In the genomic region with DNA sequence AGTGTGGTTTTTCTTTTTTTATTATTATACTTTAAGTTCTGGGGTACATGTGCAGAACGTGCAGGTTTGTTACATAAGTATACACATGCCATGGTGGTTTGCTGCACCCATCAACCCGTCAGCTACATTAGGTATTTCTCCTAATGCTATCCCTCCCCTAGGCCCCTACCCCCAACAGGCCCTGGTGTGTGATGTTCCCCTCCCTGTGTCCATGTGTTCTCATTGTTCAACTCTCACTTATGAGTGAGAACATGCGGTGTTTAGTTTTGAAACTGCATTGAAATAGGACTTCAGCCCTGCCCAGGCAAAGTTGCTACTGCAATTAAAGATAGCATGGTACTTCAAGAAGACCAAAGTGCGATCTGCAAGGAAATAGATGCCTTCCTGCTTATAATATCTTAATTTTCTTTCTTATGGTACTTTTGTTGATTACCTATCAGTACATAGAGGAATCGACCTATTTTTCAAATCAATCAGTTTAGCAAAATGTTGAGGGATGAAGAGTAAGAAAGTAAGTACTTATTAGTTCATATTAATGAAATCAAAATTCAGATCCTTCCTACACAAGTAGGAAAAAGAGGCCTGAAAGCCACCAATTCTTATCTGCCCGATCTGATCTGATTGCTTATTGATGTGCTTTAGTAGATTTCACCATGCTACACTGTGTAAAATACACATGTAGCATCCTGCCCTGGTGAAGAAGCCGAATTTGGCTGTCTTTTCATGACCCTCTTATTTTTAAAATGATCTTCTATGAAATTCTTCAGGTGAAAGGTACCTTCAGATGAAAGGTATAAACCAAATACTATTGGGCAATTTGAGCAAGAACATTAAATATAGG, we compare ENCODE assay signal across 9 cellular contexts. TPM values are rescaled to one million over a fixed set of nuclear protein-coding genes. Genes with fewer than 3 reads are reported as not detected.
DNase-seq lines count a peak whose midpoint lies in the region; ATAC-seq and TF ChIP-seq lines count a peak whose summit lies in the region.
"Had no signal": no experiment of that assay in that cellular context is flagged by ENCODE, and none has a peak within 500 bp of the region (broad histone marks: within the 10 kb centered on the region; RNA-seq: fewer than 3 reads in every experiment).

No MANE protein-coding gene starts in this region.

- WGBS in esophagus muscularis mucosa: 64% methylated on average over 7 of the region's 7 CpGs

- H3K9me2 ChIP-seq in DOHH2 (replicated peaks; ENCODE audit: control insufficient read depth, low read length): no peaks in the 10 kb centered on the region
- H3K9me2 ChIP-seq in PC-9 (ENCODE audit: insufficient read depth): no peaks in the 10 kb centered on the region

- DNase-seq in PC-9 (no peak), esophagus muscularis mucosa (ENCODE audit: extremely low spot score) (no peak), progenitor cell of endocrine pancreas (ENCODE audit: low spot score, unreplicated experiment) (no peak), COLO829 (ENCODE audit: low spot score) (no peak), HuH-7.5 (ENCODE audit: low spot score) (no peak), sciatic nerve (ENCODE audit: low spot score) (no peak)

- H4K20me1 ChIP-seq in DOHH2 (ENCODE audit: control insufficient read depth, insufficient read depth, low read depth, low read length) (peaks cover 5% of the 10 kb centered on the region; the same call in 1 of the 2 replicates), PC-9 (ENCODE audit: insufficient read depth) (peaks cover 6% of the 10 kb centered on the region; the same call in 1 of the 2 replicates)

- intact Hi-C loops in PC-9 (cut with micrococcal nuclease; ENCODE audit: unreplicated experiment): no loop called here
- intact Hi-C loops in esophagus muscularis mucosa (cut with DNase I): loop anchor here (10.0 kb wide), 1 partner anchor 371 kb away; the partner anchor contains the start of gene CDK17
- intact Hi-C loops in sciatic nerve (cut with DNase I): no loop called here

- no peak for TF ChIP-seq EP300 in esophagus muscularis mucosa (IDR thresholded peaks at IDR 0.05)

- H3K4me1 ChIP-seq in DOHH2 (ENCODE audit: control insufficient read depth, low read length) (peaks cover 51% of the 10 kb centered on the region), PC-9 (replicated peaks; ENCODE audit: insufficient read depth) (peaks cover 32% of the 10 kb centered on the region), esophagus muscularis mucosa (peaks cover 13 to 34% (median 31%) of the 10 kb centered on the region in 4 donors)

- H3K27ac ChIP-seq in DOHH2 (ENCODE audit: low read depth, low read length) (no peak overlapping the region), PC-9 (peak overlapping the region; percentile 77), esophagus muscularis mucosa (replicated peaks in 1 of 4) (peak overlapping the region; percentile 79 to 94 (median 90))

- no peak overlapping the region for H2AFZ ChIP-seq in PC-9

- H3K4me2 ChIP-seq in DOHH2 (ENCODE audit: low read length) (peak overlapping the region; percentile 95), PC-9 (peak overlapping the region; percentile 94)

- H3F3A ChIP-seq in DOHH2 (ENCODE audit: control insufficient read depth, insufficient read depth) (no peaks in the 10 kb centered on the region; the same call in 1 of the 2 replicates), PC-9 (ENCODE audit: insufficient read depth, low read depth) (peaks cover 3% of the 10 kb centered on the region; the same call in 1 of the 2 replicates)

- H3K36me3 Mint-ChIP-seq in progenitor cell of endocrine pancreas (ENCODE audit: insufficient read depth): no peaks in the 10 kb centered on the region

- CTCF ChIA-PET in PC-9 (lab: Charles Lee): interaction anchor here (0.5 to 0.6 kb wide), 2 partner anchors 9 to 1029 kb away, joined by 3 to 13 read pairs; no protein-coding TSS in a partner anchor

- H3K27me3 ChIP-seq in DOHH2 (ENCODE audit: control insufficient read depth, low read length): no peaks in the 10 kb centered on the region
- no peaks in the 10 kb centered on the region for H3K27me3 ChIP-seq in PC-9 (ENCODE audit: insufficient read depth, low read depth)
- H3K27me3 ChIP-seq in esophagus muscularis mucosa: no peaks in the 10 kb centered on the region

- H3K36me3 ChIP-seq in DOHH2 (ENCODE audit: control insufficient read depth, low read length): peaks cover 17% of the 10 kb centered on the region
- no peaks in the 10 kb centered on the region for H3K36me3 ChIP-seq in PC-9 (ENCODE audit: low read depth)
- H3K36me3 ChIP-seq in esophagus muscularis mucosa: no peaks in the 10 kb centered on the region

- POLR2A ChIA-PET in PC-9 (lab: Charles Lee; ENCODE audit: unreplicated experiment): no interaction called here

- no peaks in the 10 kb centered on the region for H3K27me3 Mint-ChIP-seq in progenitor cell of endocrine pancreas

- H3K4me1 Mint-ChIP-seq in progenitor cell of endocrine pancreas (ENCODE audit: low read depth): peaks cover 3% of the 10 kb centered on the region

- H3K4me3 Mint-ChIP-seq in progenitor cell of endocrine pancreas (ENCODE audit: low read depth): peak overlapping the region; percentile 46

- ATAC-seq in HG02970 (IDR thresholded peaks at IDR 0.05; ENCODE audit: low FRiP score, unreplicated experiment): no peak
- no peak for ATAC-seq in sciatic nerve

- TF ChIP-seq CTCF in DOHH2 (IDR thresholded peaks at IDR 0.05; ENCODE audit: low read depth, low read length, poor library complexity, severe bottlenecking) (no peak), PC-9 (conservative IDR thresholded peaks at IDR 0.05) (no peak), esophagus muscularis mucosa (IDR thresholded peaks at IDR 0.05) (no peak), progenitor cell of endocrine pancreas (IDR thresholded peaks at IDR 0.05; ENCODE audit: unreplicated experiment) (no peak)

- H3K4me3 ChIP-seq in DOHH2 (ENCODE audit: low read length) (peak overlapping the region; percentile 93), PC-9 (peak overlapping the region; percentile 86), esophagus muscularis mucosa (peak overlapping the region; percentile 73 to 96 (median 78))

- no TSS peak for BruUV-seq in PC-9 (replicated peaks; lab: Mats Ljungman, UMichigan)

- no peaks in the 10 kb centered on the region for H3K9me3 Mint-ChIP-seq in progenitor cell of endocrine pancreas (ENCODE audit: low read depth)
- H3K9me3 Mint-ChIP-seq: nephron progenitor cell had no signal

- H3K9me3 ChIP-seq in DOHH2 (ENCODE audit: control insufficient read depth, insufficient read depth, low read length) (no peaks in the 10 kb centered on the region), PC-9 (ENCODE audit: insufficient read depth, low read depth) (no peaks in the 10 kb centered on the region), esophagus muscularis mucosa (no peaks in the 10 kb centered on the region)

- TF ChIP-seq POLR2A in esophagus muscularis mucosa (IDR thresholded peaks at IDR 0.05; ENCODE audit: low read depth): no peak

- peaks cover 59% of the 10 kb centered on the region for H3K79me2 ChIP-seq in DOHH2 (ENCODE audit: control insufficient read depth, low read length)
- H3K79me2 ChIP-seq in PC-9 (ENCODE audit: low read depth): peaks cover 53% of the 10 kb centered on the region

- H3K27ac Mint-ChIP-seq in progenitor cell of endocrine pancreas: no peak overlapping the region
- H3K27ac Mint-ChIP-seq: nephron progenitor cell had no signal

RNA-seq across cellular contexts. Expression of gene LTA4H, which starts 1.6 kb away (rescaled TPM):
- total RNA-seq in PC-9 (2021): 115 and 118 TPM in 2 replicates
- 10 to 100 TPM; 47.8 to 75.0 (median 64.5) TPM for total RNA-seq in esophagus muscularis mucosa
- 98.9 and 103 TPM in 2 replicates for total RNA-seq in progenitor cell of endocrine pancreas
- 56.5 TPM for total RNA-seq in sciatic nerve

RNA-seq across cellular contexts. Expression of gene HAL, which starts 37.6 kb away (rescaled TPM):
- total RNA-seq in PC-9 (2021) (0.45 and 1.3 TPM in 2 replicates), esophagus muscularis mucosa (1 to 10 TPM in 1 of 4 donors, not detected in 3; 1.2 TPM), progenitor cell of endocrine pancreas (0.46 and 0.49 TPM in 2 replicates), sciatic nerve (2.1 TPM)
